ENCODE assay signal across 8 cellular contexts in the genomic region with DNA sequence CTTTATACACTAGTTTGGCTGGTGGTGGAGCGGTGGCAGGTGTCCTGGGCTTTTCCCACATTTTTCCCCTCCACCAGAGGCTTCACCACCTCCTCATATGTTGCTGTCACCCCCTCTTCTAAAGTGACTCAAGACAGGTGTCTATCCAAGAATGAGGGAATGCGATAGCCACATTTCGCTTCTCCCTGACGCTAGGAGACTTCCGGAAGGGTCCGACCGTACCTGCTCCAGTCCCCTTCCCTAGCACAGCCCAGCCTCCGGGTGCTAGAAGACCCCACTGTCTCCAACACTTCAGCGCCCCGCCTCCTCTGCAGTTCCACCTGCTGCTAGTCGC. TPM values are rescaled to one million over a fixed set of nuclear protein-coding genes. Genes with fewer than 3 reads are reported as not detected.
DNase-seq lines count a peak whose midpoint lies in the region; ATAC-seq and TF ChIP-seq lines count a peak whose summit lies in the region.

No MANE protein-coding gene starts in this region.

- H3K4me2 ChIP-seq in DOHH2 (ENCODE audit: low read length), result peak overlapping the region; percentile 100
- H3K4me2 ChIP-seq in parathyroid adenoma (ENCODE audit: low read length), result peak overlapping the region; percentile 86

- H3K79me2 ChIP-seq in DOHH2 (ENCODE audit: control insufficient read depth, low read length), result peaks cover 54% of the 10 kb centered on the region
- H3K79me2 ChIP-seq in parathyroid adenoma, result peaks cover 16% of the 10 kb centered on the region

- no peak for DNase-seq in SJCRH30
- DNase-seq in SW 1271 (lab: John Stamatoyannopoulos, UW), result no peak

- H3K9me3 ChIP-seq in DOHH2 (ENCODE audit: control insufficient read depth, insufficient read depth, low read length) (peaks cover 6% of the 10 kb centered on the region; the same call in 1 of the 2 replicates), SJCRH30 (replicated peaks) (no peaks in the 10 kb centered on the region), esophagus (ENCODE audit: control insufficient read depth in 2 of 2, insufficient read depth in 1 of 2, low read depth in 1 of 2, low read length in 1 of 2) (no peaks in the 10 kb centered on the region), parathyroid adenoma (ENCODE audit: control insufficient read depth, low read length) (no peaks in the 10 kb centered on the region)

- peak overlapping the region; percentile 82 for H2AFZ ChIP-seq in parathyroid adenoma

- H3K27me3 ChIP-seq in DOHH2 (ENCODE audit: control insufficient read depth, low read length), result 0 out of 2 replicates have a peak, but pooled peaks cover 3% of the 10 kb centered on the region
- no peaks in the 10 kb centered on the region for H3K27me3 ChIP-seq in SJCRH30
- no peaks in the 10 kb centered on the region for H3K27me3 ChIP-seq in esophagus (ENCODE audit: control insufficient read depth in 1 of 2, insufficient read depth in 2 of 2, low read length in 2 of 2)
- no peaks in the 10 kb centered on the region for H3K27me3 ChIP-seq in parathyroid adenoma (ENCODE audit: control insufficient read depth, insufficient read depth, low read length)

- peaks cover 22% of the 10 kb centered on the region for H4K20me1 ChIP-seq in DOHH2 (ENCODE audit: control insufficient read depth, insufficient read depth, low read depth, low read length)

- peak overlapping the region; percentile 59 for H3K27ac ChIP-seq in DOHH2 (ENCODE audit: low read depth, low read length)
- H3K27ac ChIP-seq in SJCRH30, result peak overlapping the region; percentile 83
- H3K27ac ChIP-seq in esophagus (ENCODE audit: low read depth in 2 of 2, low read length in 1 of 2), result peak overlapping the region; percentile 90 to 97
- peak overlapping the region; percentile 80 for H3K27ac ChIP-seq in parathyroid adenoma

- no peak for TF ChIP-seq CTCF in DOHH2 (IDR thresholded peaks at IDR 0.05; ENCODE audit: low read depth, low read length, poor library complexity, severe bottlenecking)
- no peak for TF ChIP-seq CTCF in parathyroid adenoma (IDR thresholded peaks at IDR 0.05)

- H3K4me3 ChIP-seq in DOHH2 (ENCODE audit: low read length) (peak overlapping the region; percentile 97), SJCRH30 (peak overlapping the region; percentile 98), esophagus (ENCODE audit: low read depth in 1 of 2, low read length in 2 of 2) (peak overlapping the region; percentile 74 to 82), parathyroid adenoma (ENCODE audit: low read depth, low read length) (peak overlapping the region; percentile 90)

- no peaks in the 10 kb centered on the region for H3K9me2 ChIP-seq in DOHH2 (replicated peaks; ENCODE audit: control insufficient read depth, low read length)

- 0 to 1% methylated on average over 11 of the region's 11 CpGs for WGBS in esophagus, 2 donors

- H3K4me1 ChIP-seq in DOHH2 (ENCODE audit: control insufficient read depth, low read length), result peaks cover 49% of the 10 kb centered on the region
- 0 out of 2 replicates have a peak, but pooled peaks cover 5% of the 10 kb centered on the region for H3K4me1 ChIP-seq in SJCRH30
- peaks cover 4 to 9% of the 10 kb centered on the region in 2 donors for H3K4me1 ChIP-seq in esophagus (ENCODE audit: control insufficient read depth in 2 of 2, insufficient read depth in 2 of 2, low read length in 1 of 2)
- H3K4me1 ChIP-seq in parathyroid adenoma, result peaks cover 24% of the 10 kb centered on the region

- H3F3A ChIP-seq in DOHH2 (ENCODE audit: control insufficient read depth, insufficient read depth), result peaks cover 12% of the 10 kb centered on the region; the same call in 1 of the 2 replicates

- H3K36me3 ChIP-seq in DOHH2 (ENCODE audit: control insufficient read depth, low read length) (peaks cover 34% of the 10 kb centered on the region), SJCRH30 (0 out of 2 replicates have a peak, but pooled peaks cover 5% of the 10 kb centered on the region), esophagus (ENCODE audit: control insufficient read depth in 2 of 2, insufficient read depth in 2 of 2, low read length in 1 of 2) (no peaks in the 10 kb centered on the region), parathyroid adenoma (ENCODE audit: control insufficient read depth, insufficient read depth, low read length) (no peaks in the 10 kb centered on the region)

- ATAC-seq in GM18511 (IDR thresholded peaks at IDR 0.05; ENCODE audit: unreplicated experiment) (no peak), GM21619 (IDR thresholded peaks at IDR 0.05; ENCODE audit: unreplicated experiment) (no peak), GM21723 (IDR thresholded peaks at IDR 0.05; ENCODE audit: unreplicated experiment) (no peak)

- peak overlapping the region; percentile 46 for H3K9ac ChIP-seq in parathyroid adenoma

RNA-seq across cellular contexts. Expression of gene SCAMP2, which starts 0.5 kb away (rescaled TPM):
- total RNA-seq in SJCRH30 (2014; rRNA removed; shearing (Covaris generic)), result 25.8 and 29.2 TPM in 2 replicates
- polyA plus RNA-seq in esophagus, result 10 to 100 TPM; 58.9 to 62.3 TPM

RNA-seq across cellular contexts. Expression of gene MPI, which starts 17.2 kb away (rescaled TPM):
- 24.2 and 25.5 TPM in 2 replicates for total RNA-seq in SJCRH30 (2014; rRNA removed; shearing (Covaris generic))
- 10 to 100 TPM; 26.5 to 27.4 TPM for polyA plus RNA-seq in esophagus

RNA-seq across cellular contexts. Expression of gene ULK3, which starts 29.7 kb away (rescaled TPM):
- total RNA-seq in SJCRH30 (2014; rRNA removed; shearing (Covaris generic)), result 27.1 and 28.3 TPM in 2 replicates
- 100 to 1,000 TPM in 1 of 2 donors, 10 to 100 TPM in 1; 68.8 to 143 TPM for polyA plus RNA-seq in esophagus

RNA-seq across cellular contexts. Expression of gene FAM219B, which starts 34.0 kb away (rescaled TPM):
- total RNA-seq in SJCRH30 (2014; rRNA removed; shearing (Covaris generic)), result 22.6 and 29.3 TPM in 2 replicates
- 10 to 100 TPM; 46.4 to 53.0 TPM for polyA plus RNA-seq in esophagus

RNA-seq across cellular contexts. Expression of gene CPLX3, which starts 46.2 kb away (rescaled TPM):
- total RNA-seq in SJCRH30 (2014; rRNA removed; shearing (Covaris generic)), result not detected in 2 replicates
- 1 to 10 TPM in 1 of 2 donors, under 1 TPM in 1; 0.48 to 1.2 TPM for polyA plus RNA-seq in esophagus
